20 cellular contexts compared by ENCODE assay signal in the genomic region with DNA sequence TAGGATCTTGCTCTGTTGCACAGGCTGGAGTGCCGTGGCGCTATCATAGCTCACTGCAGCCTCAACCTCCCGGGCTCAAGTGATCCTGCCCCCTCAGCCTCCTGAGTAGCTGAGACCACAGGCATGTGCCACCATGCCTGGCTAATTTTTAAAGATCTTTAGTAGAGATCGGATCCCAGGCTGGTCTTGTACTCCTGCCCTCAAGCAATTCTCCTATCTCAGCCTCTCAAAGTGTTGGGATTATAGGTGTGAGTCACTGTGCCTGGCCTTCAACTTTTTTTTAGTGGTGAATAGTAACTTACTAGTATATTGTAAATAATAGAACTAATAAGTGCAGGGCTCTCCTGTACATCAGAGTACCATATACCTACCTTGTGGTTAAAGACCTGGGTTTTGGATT. TPM values are rescaled to one million over a fixed set of nuclear protein-coding genes. Genes with fewer than 3 reads are reported as not detected.
DNase-seq lines count a peak whose midpoint lies in the region; FAIRE-seq and TF ChIP-seq lines count a peak whose summit lies in the region.
"Had no signal": no experiment of that assay in that cellular context is flagged by ENCODE, and none has a peak within 500 bp of the region (broad histone marks: within the 10 kb centered on the region; RNA-seq: fewer than 3 reads in every experiment).

No MANE protein-coding gene starts in this region.

- H3K27ac ChIP-seq in esophagus squamous epithelium, result peak overlapping the region in 3 of 4 donors; percentile 85 to 93 (median 90)
- no peak overlapping the region for H3K27ac ChIP-seq in small intestine (ENCODE audit: low read depth in 1 of 2, low read length in 1 of 2)
- H3K27ac ChIP-seq: SK-N-MC had no signal

- H3K27me3 ChIP-seq in esophagus squamous epithelium, result peaks cover 0 to 5% (median 0%) of the 10 kb centered on the region in 4 donors
- peaks cover 0 to 5% of the 10 kb centered on the region in 2 donors for H3K27me3 ChIP-seq in small intestine (ENCODE audit: control insufficient read depth in 2 of 2, insufficient read depth in 2 of 2, low read length in 2 of 2)

- DNase-seq in H4 (ENCODE audit: low spot score) (peak; percentile 31), RPMI7951 (ENCODE audit: low read depth) (peak; percentile 59), esophagus squamous epithelium (lab: John Stamatoyannopoulos, UW) (no peak), small intestine (peak; percentile 59), NCI-H2081 (lab: John Stamatoyannopoulos, UW) (no peak), cerebellar nuclear complex (lab: John Stamatoyannopoulos, UW) (no peak)
- DNase-seq in activated CD4-positive, alpha-beta T cell treated with anti-CD3 and anti-CD28 coated beads, Interleukin-2, amount 10 ng/mL, durations not matched to agents 7 days and 5 days, result no peak
- DNase-seq: CD4-positive, CD25-positive, alpha-beta regulatory T cell; Kasumi-1; NCI-H1417; NCI-H1930; NCI-H2171; NCI-H446 treated with DMSO at 0.1 percent for 48 hours; NK-92 treated with Interleukin-12 subunit alpha and Interleukin-12 subunit beta, amount 100 ng/mL, for 24 hours had no signal

- POLR2A ChIA-PET in activated CD4-positive, alpha-beta T cell treated with anti-CD3 and anti-CD28 coated beads, Interleukin-2, amount 10 ng/mL, durations not matched to agents 7 days and 5 days (lab: Charles Lee), result no interaction called here

- CTCF ChIA-PET in activated CD4-positive, alpha-beta T cell treated with anti-CD3 and anti-CD28 coated beads, Interleukin-2, amount 10 ng/mL, durations not matched to agents 7 days and 5 days (lab: Charles Lee), result no interaction called here

- H3K36me3 ChIP-seq in esophagus squamous epithelium (no peaks in the 10 kb centered on the region), small intestine (ENCODE audit: control insufficient read depth in 2 of 2, insufficient read depth in 2 of 2, low read length in 2 of 2) (no peaks in the 10 kb centered on the region)

- peaks cover 8% of the 10 kb centered on the region for H3K4me1 Mint-ChIP-seq in activated CD4-positive, alpha-beta T cell treated with anti-CD3 and anti-CD28 coated beads, Interleukin-2, amount 10 ng/mL, durations not matched to agents 7 days and 5 days

- no peaks in the 10 kb centered on the region for H3K9me3 ChIP-seq in esophagus squamous epithelium
- no peaks in the 10 kb centered on the region for H3K9me3 ChIP-seq in small intestine (ENCODE audit: control insufficient read depth, low read depth)
- H3K9me3 ChIP-seq: Caco-2 had no signal

- H3K4me3 Mint-ChIP-seq in activated CD4-positive, alpha-beta T cell treated with anti-CD3 and anti-CD28 coated beads, Interleukin-2, amount 10 ng/mL, durations not matched to agents 7 days and 5 days, result no peak overlapping the region
- H3K4me3 Mint-ChIP-seq: B cell; CD4-positive, CD25-positive, alpha-beta regulatory T cell had no signal

- intact Hi-C loops in esophagus squamous epithelium (cut with DNase I), result no loop called here

- 54 to 76% methylated on average over 4 of the region's 4 CpGs for WGBS in esophagus squamous epithelium, 2 donors
- WGBS in small intestine, 3 donors, result 48 to 81% (median 55%) methylated on average over 4 of the region's 4 CpGs

- H3K4me3 ChIP-seq in esophagus squamous epithelium (no peak overlapping the region), small intestine (ENCODE audit: low read depth in 1 of 2, low read length in 2 of 2) (no peak overlapping the region)
- H3K4me3 ChIP-seq: SK-N-MC had no signal

- H3K4me1 ChIP-seq in esophagus squamous epithelium (peaks cover 8 to 61% (median 41%) of the 10 kb centered on the region in 3 donors), small intestine (ENCODE audit: control insufficient read depth in 2 of 2, insufficient read depth in 1 of 2, low read depth in 1 of 2, low read length in 1 of 2) (no peaks in the 10 kb centered on the region)

- no peaks in the 10 kb centered on the region for H3K36me3 Mint-ChIP-seq in activated CD4-positive, alpha-beta T cell treated with anti-CD3 and anti-CD28 coated beads, Interleukin-2, amount 10 ng/mL, durations not matched to agents 7 days and 5 days (ENCODE audit: low read depth)
- H3K36me3 Mint-ChIP-seq: CD4-positive, CD25-positive, alpha-beta regulatory T cell; IgD-negative memory B cell had no signal

- no peaks in the 10 kb centered on the region for H3K9me3 Mint-ChIP-seq in activated CD4-positive, alpha-beta T cell treated with anti-CD3 and anti-CD28 coated beads, Interleukin-2, amount 10 ng/mL, durations not matched to agents 7 days and 5 days

- no peak for TF ChIP-seq POLR2A in esophagus squamous epithelium (IDR thresholded peaks at IDR 0.05)

- H3K27ac Mint-ChIP-seq in activated CD4-positive, alpha-beta T cell treated with anti-CD3 and anti-CD28 coated beads, Interleukin-2, amount 10 ng/mL, durations not matched to agents 7 days and 5 days, result no peak overlapping the region
- H3K27ac Mint-ChIP-seq: B cell; CD4-positive, CD25-positive, alpha-beta regulatory T cell; IgD-negative memory B cell had no signal

- no peak for TF ChIP-seq CTCF in esophagus squamous epithelium (IDR thresholded peaks at IDR 0.05)

- no peak for FAIRE-seq in small intestine (lab: Jason Lieb, UNC)
- FAIRE-seq: G401.6, H54 had no signal

- peaks cover 2% of the 10 kb centered on the region for H3K27me3 Mint-ChIP-seq in activated CD4-positive, alpha-beta T cell treated with anti-CD3 and anti-CD28 coated beads, Interleukin-2, amount 10 ng/mL, durations not matched to agents 7 days and 5 days

RNA-seq across cellular contexts. Expression of a gene that starts 52.1 kb away (rescaled TPM):
- 7.1 and 7.5 TPM in 2 replicates for total RNA-seq in H4 (2014; rRNA removed; shearing (Covaris generic))
- total RNA-seq in RPMI7951 (2014; rRNA removed; shearing (Covaris generic)), result 4.7 and 5.1 TPM in 2 replicates
- total RNA-seq in esophagus squamous epithelium, result 10 to 100 TPM; 16.0 to 29.3 (median 20.3) TPM
- polyA plus RNA-seq in small intestine, result 1 to 10 TPM; 3.8 to 9.8 (median 5.4) TPM
- 10 to 100 TPM; 12.8 to 15.5 TPM for total RNA-seq in activated CD4-positive, alpha-beta T cell treated with anti-CD3 and anti-CD28 coated beads, Interleukin-2, amount 10 ng/mL, durations not matched to agents 7 days and 5 days

Comparison
In these comparisons a context has a peak if more than half of its experiments do, and no peak if none do; other contexts are left out.
1. DNase-seq: peak in H4 (single experiment), RPMI7951 (single experiment) and small intestine (single experiment); none in esophagus squamous epithelium (single experiment), NCI-H2081 (0 of 2), cerebellar nuclear complex (0 of 2) and activated CD4-positive, alpha-beta T cell treated with anti-CD3 and anti-CD28 coated beads, Interleukin-2, amount 10 ng/mL, durations not matched to agents 7 days and 5 days (single experiment).
2. H3K27ac ChIP-seq: peak in esophagus squamous epithelium (3 of 4); none in small intestine (0 of 2).